22 cellular contexts compared by ENCODE assay signal in genomic region chr19:44675516-44675915, GRCh38. TPM values are rescaled to one million over a fixed set of nuclear protein-coding genes. Genes with fewer than 3 reads are reported as not detected.
"Had no signal": no experiment of that assay in that cellular context is flagged by ENCODE, and none has a peak within 500 bp of the region (broad histone marks: within the 10 kb centered on the region; RNA-seq: fewer than 3 reads in every experiment).

No MANE protein-coding gene starts in this region.

- H3K36me3 ChIP-seq: SJSA1 had no signal

- H3K4me3 ChIP-seq: SJSA1, SK-N-MC had no signal

- H3K27me3 ChIP-seq: SJSA1 had no signal

- DNase-seq: Kasumi-1, KG1, MM.1S, NCI-H1092 treated with DMSO at 0.1 percent for 48 hours, NCI-H1436, NCI-H187, NCI-H2029, NCI-H2081 treated with DMSO at 0.1 percent for 48 hours, NCI-H2171, NCI-H226, NCI-H446, NCI-H510A, NCI-H524 treated with DMSO at 0.1 percent for 48 hours, NCI-H69, NCI-H774, Right ventricle myocardium superior, RPMI8226, SIG-M5 had no signal

- H3K27ac ChIP-seq: SJSA1, SK-N-MC had no signal

RNA-seq across cellular contexts. Expression of gene CEACAM16, which starts 23.4 kb away (rescaled TPM):
- total RNA-seq: HT-29, M059J, Right ventricle myocardium superior, SJSA1 had no signal
